In the genomic region with DNA sequence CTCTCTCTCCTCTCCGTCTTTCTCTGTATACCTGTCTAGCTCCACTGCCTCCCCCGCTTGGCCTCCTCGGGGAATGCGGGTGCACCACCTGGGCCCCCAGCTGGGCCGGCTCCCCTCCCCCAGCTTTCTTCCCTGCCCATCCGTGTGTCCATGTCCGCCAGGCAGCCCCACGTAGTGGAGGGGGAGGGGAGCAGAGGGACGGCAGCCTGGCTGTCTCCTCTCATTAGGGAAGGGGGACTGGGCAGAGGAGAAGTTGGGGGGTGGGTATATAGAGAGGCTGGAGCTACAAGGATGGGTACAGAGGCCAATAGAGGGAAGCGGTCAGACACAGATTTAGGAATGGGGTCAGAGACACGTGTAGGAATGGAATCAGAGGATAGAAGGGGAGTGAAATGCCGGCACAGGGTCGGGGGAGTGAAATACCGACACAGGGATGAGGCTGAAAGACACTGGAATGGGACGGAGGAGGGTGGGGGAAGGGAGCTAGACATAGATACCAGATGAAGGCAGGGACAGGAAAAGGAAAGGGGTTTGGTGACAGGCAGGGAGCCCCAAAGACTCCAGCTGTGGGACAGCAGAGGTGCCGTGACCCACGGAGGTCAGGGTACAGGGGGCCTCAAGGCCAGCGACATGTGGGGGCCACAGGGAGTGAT, we compare ENCODE assay signal across 10 cellular contexts. TPM values are rescaled to one million over a fixed set of nuclear protein-coding genes. Genes with fewer than 3 reads are reported as not detected.
DNase-seq lines count a peak whose midpoint lies in the region; ATAC-seq and TF ChIP-seq lines count a peak whose summit lies in the region.
"Had no signal": no experiment of that assay in that cellular context is flagged by ENCODE, and none has a peak within 500 bp of the region (broad histone marks: within the 10 kb centered on the region; RNA-seq: fewer than 3 reads in every experiment).

No MANE protein-coding gene starts in this region.

- H3K4me3 ChIP-seq in HUES6 (ENCODE audit: low read depth, low read length) (peak overlapping the region; percentile 80), liver (ENCODE audit: low read depth in 1 of 3, low read length in 3 of 3) (peak overlapping the region in 1 of 3 donors; percentile 79), subcutaneous abdominal adipose tissue (ENCODE audit: low read depth in 1 of 5, low read length in 5 of 5) (peak overlapping the region in 3 of 5 donors; percentile 70 to 85 (median 78))

- H3K27me3 Mint-ChIP-seq in activated CD4-positive, alpha-beta T cell treated with anti-CD3 and anti-CD28 coated beads, Interleukin-2, amount 10 ng/mL, durations not matched to agents 7 days and 5 days = peaks cover 47% of the 10 kb centered on the region

- no peak overlapping the region for H3K27ac Mint-ChIP-seq in activated CD4-positive, alpha-beta T cell treated with anti-CD3 and anti-CD28 coated beads, Interleukin-2, amount 10 ng/mL, durations not matched to agents 7 days and 5 days
- H3K27ac Mint-ChIP-seq: stimulated activated naive B cell treated with anti-CD40 and anti-IgM and Interleukin-4, amounts not matched to agents 10 μg/mL and 1 μg/mL and 100 μg/mL, for 72 hours had no signal

- POLR2A ChIA-PET in activated CD4-positive, alpha-beta T cell treated with anti-CD3 and anti-CD28 coated beads, Interleukin-2, amount 10 ng/mL, durations not matched to agents 7 days and 5 days (lab: Charles Lee) = no interaction called here

- TF ChIP-seq CTCF in liver (IDR thresholded peaks at IDR 0.05; ENCODE audit: low read depth, low read length, missing input control) = no peak

- H3K4me1 Mint-ChIP-seq in activated CD4-positive, alpha-beta T cell treated with anti-CD3 and anti-CD28 coated beads, Interleukin-2, amount 10 ng/mL, durations not matched to agents 7 days and 5 days = peaks cover 17% of the 10 kb centered on the region

- peaks cover 24% of the 10 kb centered on the region for H3K4me1 ChIP-seq in HUES6 (ENCODE audit: control insufficient read depth, insufficient read depth, low read length)
- peaks cover 9 to 49% (median 33%) of the 10 kb centered on the region in 4 donors for H3K4me1 ChIP-seq in liver (ENCODE audit: control insufficient read depth in 4 of 4, insufficient read depth in 4 of 4, low read length in 3 of 4)
- H3K4me1 ChIP-seq in subcutaneous abdominal adipose tissue (ENCODE audit: control insufficient read depth in 5 of 5, insufficient read depth in 5 of 5, low read length in 5 of 5) = peaks cover 9 to 69% (median 51%) of the 10 kb centered on the region in 5 donors

- H3K9ac ChIP-seq in HUES6 (ENCODE audit: low read length) (peak overlapping the region; percentile 97), liver (ENCODE audit: low read depth in 1 of 2, low read length in 2 of 2) (peak overlapping the region; percentile 1 to 12), subcutaneous abdominal adipose tissue (ENCODE audit: low read length in 5 of 5) (peak overlapping the region; percentile 35 to 98 (median 87))

- TF ChIP-seq RAD21 in liver (IDR thresholded peaks at IDR 0.05) = no peak

- H3K36me3 Mint-ChIP-seq in activated CD4-positive, alpha-beta T cell treated with anti-CD3 and anti-CD28 coated beads, Interleukin-2, amount 10 ng/mL, durations not matched to agents 7 days and 5 days (ENCODE audit: low read depth) = peaks cover 2% of the 10 kb centered on the region

- H3K36me3 ChIP-seq in HUES6 (ENCODE audit: control insufficient read depth, insufficient read depth, low read length) = peaks cover 10% of the 10 kb centered on the region
- H3K36me3 ChIP-seq in liver (ENCODE audit: control insufficient read depth in 4 of 4, insufficient read depth in 3 of 4, low read depth in 1 of 4, low read length in 3 of 4) = no peaks in the 10 kb centered on the region
- peaks cover 0 to 7% (median 0%) of the 10 kb centered on the region in 5 donors for H3K36me3 ChIP-seq in subcutaneous abdominal adipose tissue (ENCODE audit: control insufficient read depth in 5 of 5, insufficient read depth in 5 of 5, low read length in 5 of 5)

- DNase-seq in erythroblast (lab: John Stamatoyannopoulos, UW) = no peak
- no peak for DNase-seq in HCEC 1CT
- DNase-seq in activated CD4-positive, alpha-beta T cell treated with anti-CD3 and anti-CD28 coated beads, Interleukin-2, amount 10 ng/mL, durations not matched to agents 7 days and 5 days = no peak
- DNase-seq: activated T-cell treated with anti-CD3 and anti-CD28 coated beads, Interleukin-2, amount 50 U/mL, for 1 hour; stimulated activated naive B cell treated with anti-CD40 and anti-IgM and Interleukin-4, amounts not matched to agents 10 μg/mL and 1 μg/mL and 100 μg/mL, for 72 hours had no signal

- CTCF ChIA-PET in activated CD4-positive, alpha-beta T cell treated with anti-CD3 and anti-CD28 coated beads, Interleukin-2, amount 10 ng/mL, durations not matched to agents 7 days and 5 days (lab: Charles Lee) = interaction anchor here (0.5 to 1.1 kb wide), 5 partner anchors 9 to 104 kb away, joined by 3 to 4 read pairs (median 3); no protein-coding TSS in a partner anchor

- H3K4me3 Mint-ChIP-seq in activated CD4-positive, alpha-beta T cell treated with anti-CD3 and anti-CD28 coated beads, Interleukin-2, amount 10 ng/mL, durations not matched to agents 7 days and 5 days = no peak overlapping the region
- H3K4me3 Mint-ChIP-seq: stimulated activated naive B cell treated with anti-CD40 and anti-IgM and Interleukin-4, amounts not matched to agents 10 μg/mL and 1 μg/mL and 100 μg/mL, for 72 hours had no signal

- H3K9me3 ChIP-seq in HUES6 (ENCODE audit: control insufficient read depth, insufficient read depth, low read depth, low read length) = no peaks in the 10 kb centered on the region
- no peaks in the 10 kb centered on the region for H3K9me3 ChIP-seq in liver (ENCODE audit: control insufficient read depth in 4 of 4, low read length in 3 of 4)
- no peaks in the 10 kb centered on the region for H3K9me3 ChIP-seq in subcutaneous abdominal adipose tissue (ENCODE audit: control insufficient read depth in 5 of 5, low read length in 5 of 5)

- peak overlapping the region; percentile 99; the same call in 1 of the 2 replicates for H3K27ac ChIP-seq in HUES6 (ENCODE audit: low read depth, low read length)
- peak overlapping the region; percentile 19 for H3K27ac ChIP-seq in cingulate gyrus (ENCODE audit: low read depth, low read length)
- H3K27ac ChIP-seq in liver (ENCODE audit: low read depth in 1 of 2, low read length in 2 of 2) = peak overlapping the region; percentile 87 to 96
- H3K27ac ChIP-seq in subcutaneous abdominal adipose tissue (ENCODE audit: low read depth, low read length) = peak overlapping the region; percentile 92

- H3K27me3 ChIP-seq in HUES6 (ENCODE audit: control insufficient read depth, insufficient read depth, low read length) = peaks cover 3% of the 10 kb centered on the region
- no peaks in the 10 kb centered on the region for H3K27me3 ChIP-seq in liver (ENCODE audit: control insufficient read depth in 4 of 4, insufficient read depth in 4 of 4, low read length in 3 of 4)
- H3K27me3 ChIP-seq in subcutaneous abdominal adipose tissue (ENCODE audit: control insufficient read depth in 5 of 5, insufficient read depth in 4 of 5, low read length in 5 of 5) = no peaks in the 10 kb centered on the region

- WGBS in liver = 54% methylated on average over 18 of the region's 18 CpGs

- no peak for TF ChIP-seq POLR2A in erythroblast (IDR thresholded peaks at IDR 0.05; ENCODE audit: low read length)

- ATAC-seq in GM18511 (IDR thresholded peaks at IDR 0.05; ENCODE audit: unreplicated experiment) = no peak
- ATAC-seq: stimulated activated naive B cell treated with anti-CD40 and anti-IgM and Interleukin-4, amounts not matched to agents 10 μg/mL and 1 μg/mL and 100 μg/mL, for 72 hours had no signal

- H3K9me3 Mint-ChIP-seq in activated CD4-positive, alpha-beta T cell treated with anti-CD3 and anti-CD28 coated beads, Interleukin-2, amount 10 ng/mL, durations not matched to agents 7 days and 5 days = no peaks in the 10 kb centered on the region
- H3K9me3 Mint-ChIP-seq: stimulated activated naive B cell treated with anti-CD40 and anti-IgM and Interleukin-4, amounts not matched to agents 10 μg/mL and 1 μg/mL and 100 μg/mL, for 72 hours had no signal

TF ChIP-seq in liver, 16 proteins besides CTCF, POLR2A, EP300 and RAD21:
- TF ChIP-seq GABPA (IDR thresholded peaks at IDR 0.05 in 1 of 2, conservative IDR thresholded peaks at IDR 0.05 in 1 of 2) = no peak
- no peak for TF ChIP-seq TAF1 (conservative IDR thresholded peaks at IDR 0.05)
- TF ChIP-seq MAX (IDR thresholded peaks at IDR 0.05) = no peak

RNA-seq across cellular contexts. Expression of gene NECTIN2, which starts 2.8 kb away (rescaled TPM):
- 10 to 100 TPM; 49.4 to 54.9 TPM for total RNA-seq in liver
- polyA plus RNA-seq in liver = 10 to 100 TPM; 56.2 to 77.5 TPM
- total RNA-seq in activated CD4-positive, alpha-beta T cell treated with anti-CD3 and anti-CD28 coated beads, Interleukin-2, amount 10 ng/mL, durations not matched to agents 7 days and 5 days = not detected

RNA-seq across cellular contexts. Expression of gene BCAM, which starts 40.0 kb away (rescaled TPM):
- 10 to 100 TPM; 15.1 to 87.4 TPM for total RNA-seq in liver
- 10 to 100 TPM; 10.5 to 23.1 TPM for polyA plus RNA-seq in liver
- not detected for total RNA-seq in activated CD4-positive, alpha-beta T cell treated with anti-CD3 and anti-CD28 coated beads, Interleukin-2, amount 10 ng/mL, durations not matched to agents 7 days and 5 days

RNA-seq across cellular contexts. Expression of gene TOMM40, which starts 42.1 kb away (rescaled TPM):
- 10 to 100 TPM; 28.3 to 34.4 TPM for total RNA-seq in liver
- 10 to 100 TPM; 27.0 to 33.0 TPM for polyA plus RNA-seq in liver
- 10 to 100 TPM; 55.7 to 65.3 TPM for total RNA-seq in activated CD4-positive, alpha-beta T cell treated with anti-CD3 and anti-CD28 coated beads, Interleukin-2, amount 10 ng/mL, durations not matched to agents 7 days and 5 days

RNA-seq across cellular contexts. Expression of gene APOE, which starts 56.7 kb away (rescaled TPM):
- 1,000 to 10,000 TPM; 1,884 to 3,491 TPM for total RNA-seq in liver
- 1,000 to 10,000 TPM; 3,935 to 5,263 TPM for polyA plus RNA-seq in liver
- under 1 TPM; 0.45 to 0.75 TPM for total RNA-seq in activated CD4-positive, alpha-beta T cell treated with anti-CD3 and anti-CD28 coated beads, Interleukin-2, amount 10 ng/mL, durations not matched to agents 7 days and 5 days

Comparison
In these comparisons a context has a peak if more than half of its experiments do, and no peak if none do; other contexts are left out.
1. H3K27ac ChIP-seq: peak in every context shown above with its lines; median percentile 99 in HUES6; 92 in subcutaneous abdominal adipose tissue; 92 in liver; 19 in cingulate gyrus.
2. H3K9ac ChIP-seq: peak in every context shown above with its lines; median percentile 97 in HUES6; 87 in subcutaneous abdominal adipose tissue; 6 in liver.
3. RNA of gene NECTIN2, which starts 2.8 kb away (total RNA-seq): 49.4 to 54.9 TPM in liver; not detected in activated CD4-positive, alpha-beta T cell treated with anti-CD3 and anti-CD28 coated beads, Interleukin-2, amount 10 ng/mL, durations not matched to agents 7 days and 5 days; every median in the first group is over 10 times any median in the second.
4. RNA of gene BCAM, which starts 40.0 kb away (total RNA-seq): 15.1 to 87.4 TPM in liver; not detected in activated CD4-positive, alpha-beta T cell treated with anti-CD3 and anti-CD28 coated beads, Interleukin-2, amount 10 ng/mL, durations not matched to agents 7 days and 5 days; every median in the first group is over 10 times any median in the second.